In the genomic region with DNA sequence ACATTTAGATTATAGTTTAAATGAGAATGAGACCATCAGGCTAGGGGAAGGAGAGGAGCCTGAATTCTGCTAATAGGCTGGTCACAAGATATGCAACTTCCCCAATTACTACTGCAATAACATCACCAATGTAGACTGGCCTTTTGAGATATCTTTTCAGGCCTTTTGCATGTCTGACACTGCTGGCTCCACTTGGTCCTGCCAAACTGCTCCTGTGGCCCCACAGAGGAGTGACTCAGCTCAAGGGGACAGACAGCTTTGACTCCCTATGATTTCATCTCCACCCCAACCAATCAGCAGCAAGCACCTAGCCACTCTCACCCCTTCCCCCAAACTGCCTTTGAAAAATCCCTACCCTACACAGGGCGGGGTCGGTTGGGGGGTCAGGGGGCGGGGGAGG, we compare ENCODE assay signal across 9 cellular contexts. TPM values are rescaled to one million over a fixed set of nuclear protein-coding genes. Genes with fewer than 3 reads are reported as not detected.
DNase-seq lines count a peak whose midpoint lies in the region; ATAC-seq and TF ChIP-seq lines count a peak whose summit lies in the region.
"Had no signal": no experiment of that assay in that cellular context is flagged by ENCODE, and none has a peak within 500 bp of the region (broad histone marks: within the 10 kb centered on the region; RNA-seq: fewer than 3 reads in every experiment).

No MANE protein-coding gene starts in this region.

- peaks cover 81% of the 10 kb centered on the region for H3K4me1 Mint-ChIP-seq in CD8-positive, alpha-beta T cell (ENCODE audit: low read depth)
- peaks cover 81% of the 10 kb centered on the region for H3K4me1 Mint-ChIP-seq in activated CD4-positive, alpha-beta memory T cell treated with anti-CD3 and anti-CD28 coated beads, Interleukin-2, amount 10 ng/mL, durations not matched to agents 7 days and 5 days
- peaks cover 22% of the 10 kb centered on the region for H3K4me1 Mint-ChIP-seq in memory B cell

- no peak for TF ChIP-seq CTCF in CD8-positive, alpha-beta T cell (IDR thresholded peaks at IDR 0.05)

- no peaks in the 10 kb centered on the region for H3K9me3 ChIP-seq in CD8-positive, alpha-beta T cell (ENCODE audit: low read length)
- H3K9me3 ChIP-seq in Karpas-422 (ENCODE audit: low read length), result no peaks in the 10 kb centered on the region

- H3K27ac Mint-ChIP-seq in CD8-positive, alpha-beta T cell, result peak overlapping the region; percentile 93
- H3K27ac Mint-ChIP-seq in activated CD4-positive, alpha-beta memory T cell treated with anti-CD3 and anti-CD28 coated beads, Interleukin-2, amount 10 ng/mL, durations not matched to agents 7 days and 5 days, result peak overlapping the region; percentile 96
- H3K27ac Mint-ChIP-seq in memory B cell, result peak overlapping the region; percentile 62

- H3K9me3 Mint-ChIP-seq in CD8-positive, alpha-beta T cell, result no peaks in the 10 kb centered on the region
- H3K9me3 Mint-ChIP-seq in activated CD4-positive, alpha-beta memory T cell treated with anti-CD3 and anti-CD28 coated beads, Interleukin-2, amount 10 ng/mL, durations not matched to agents 7 days and 5 days, result no peaks in the 10 kb centered on the region
- H3K9me3 Mint-ChIP-seq in memory B cell, result no peaks in the 10 kb centered on the region

- no peaks in the 10 kb centered on the region for H3K27me3 Mint-ChIP-seq in CD8-positive, alpha-beta T cell (ENCODE audit: low read depth)
- H3K27me3 Mint-ChIP-seq in activated CD4-positive, alpha-beta memory T cell treated with anti-CD3 and anti-CD28 coated beads, Interleukin-2, amount 10 ng/mL, durations not matched to agents 7 days and 5 days, result no peaks in the 10 kb centered on the region
- H3K27me3 Mint-ChIP-seq in memory B cell, result no peaks in the 10 kb centered on the region

- peaks cover 7% of the 10 kb centered on the region for H3K36me3 Mint-ChIP-seq in CD8-positive, alpha-beta T cell
- H3K36me3 Mint-ChIP-seq in activated CD4-positive, alpha-beta memory T cell treated with anti-CD3 and anti-CD28 coated beads, Interleukin-2, amount 10 ng/mL, durations not matched to agents 7 days and 5 days (ENCODE audit: low read depth), result peaks cover 38% of the 10 kb centered on the region
- no peaks in the 10 kb centered on the region for H3K36me3 Mint-ChIP-seq in memory B cell

- DNase-seq in CD8-positive, alpha-beta T cell, result peak in 1 of 7 experiments; percentile 22
- DNase-seq in Karpas-422 (peak; percentile 46), memory B cell (ENCODE audit: low spot score in 2 of 2) (no peak), glomerular visceral epithelial cell (ENCODE audit: extremely low spot score) (no peak), GOT3 (lab: John Stamatoyannopoulos, UW) (no peak)
- peak; percentile 59 for DNase-seq in activated CD4-positive, alpha-beta memory T cell treated with anti-CD3 and anti-CD28 coated beads, Interleukin-2, amount 10 ng/mL, durations not matched to agents 7 days and 5 days
- DNase-seq: T1000 had no signal

- H3K79me2 ChIP-seq in Karpas-422 (ENCODE audit: low read length), result no peaks in the 10 kb centered on the region

- no peaks in the 10 kb centered on the region for H3K27me3 ChIP-seq in CD8-positive, alpha-beta T cell (ENCODE audit: insufficient read depth, low read length)
- no peaks in the 10 kb centered on the region for H3K27me3 ChIP-seq in Karpas-422 (ENCODE audit: low read length)

- H3K4me3 Mint-ChIP-seq in CD8-positive, alpha-beta T cell, result peak overlapping the region; percentile 68
- peak overlapping the region; percentile 74 for H3K4me3 Mint-ChIP-seq in activated CD4-positive, alpha-beta memory T cell treated with anti-CD3 and anti-CD28 coated beads, Interleukin-2, amount 10 ng/mL, durations not matched to agents 7 days and 5 days
- H3K4me3 Mint-ChIP-seq in memory B cell, result peak overlapping the region; percentile 15

- intact Hi-C loops in CD8-positive, alpha-beta T cell (cut with DNase I, micrococcal nuclease), result loop anchor here (5.0 to 10.0 kb wide), 2 partner anchors 32 to 170 kb away; a partner anchor contains a TSS

- no peaks in the 10 kb centered on the region for H4K20me1 ChIP-seq in Karpas-422 (ENCODE audit: insufficient read depth, low read depth, low read length)

- H3K27ac ChIP-seq in CD8-positive, alpha-beta T cell (ENCODE audit: low read depth, low read length), result peak overlapping the region; percentile 69
- H3K27ac ChIP-seq in Karpas-422 (ENCODE audit: low read length), result no peak overlapping the region

- POLR2A ChIA-PET in CD8-positive, alpha-beta T cell (lab: Charles Lee), result interaction anchor here (1.4 to 3.2 kb wide), 4 partner anchors 9 to 23 kb away, joined by 3 to 20 read pairs (median 11); a partner anchor contains a TSS
- POLR2A ChIA-PET in activated CD4-positive, alpha-beta memory T cell treated with anti-CD3 and anti-CD28 coated beads, Interleukin-2, amount 10 ng/mL, durations not matched to agents 7 days and 5 days (lab: Charles Lee), result interaction anchor here (0.8 to 10.4 kb wide), 12 partner anchors 9 to 58 kb away, joined by 3 to 516 read pairs (median 7); a partner anchor contains a TSS

- no peak for ATAC-seq in CD8-positive, alpha-beta T cell
- peak; percentile 61 for ATAC-seq in memory B cell (ENCODE audit: low read depth)
- no peak for ATAC-seq in SK-N-SH treated with all-trans-retinoic acid at 6 μM for 48 hours
- ATAC-seq in GM18519 (IDR thresholded peaks at IDR 0.05; ENCODE audit: low FRiP score, unreplicated experiment), result no peak

- no peak overlapping the region for H3K4me3 ChIP-seq in CD8-positive, alpha-beta T cell (ENCODE audit: low read depth, low read length)
- H3K4me3 ChIP-seq in Karpas-422 (ENCODE audit: low read length), result no peak overlapping the region

- no peaks in the 10 kb centered on the region for H3K9me2 ChIP-seq in Karpas-422 (replicated peaks; ENCODE audit: insufficient read depth, low read length)

- no peaks in the 10 kb centered on the region for H3K36me3 ChIP-seq in CD8-positive, alpha-beta T cell (ENCODE audit: insufficient read depth, low read length)
- no peaks in the 10 kb centered on the region for H3K36me3 ChIP-seq in Karpas-422 (ENCODE audit: insufficient read depth, low read length)

- no peak overlapping the region for H2AFZ ChIP-seq in Karpas-422 (ENCODE audit: low read length)

- H3K9ac ChIP-seq in Karpas-422 (ENCODE audit: low read length), result no peak overlapping the region

- H3K4me1 ChIP-seq in CD8-positive, alpha-beta T cell (ENCODE audit: insufficient read depth, low read length), result peaks cover 48% of the 10 kb centered on the region
- peaks cover 13% of the 10 kb centered on the region for H3K4me1 ChIP-seq in Karpas-422 (ENCODE audit: low read length)

- CTCF ChIA-PET in CD8-positive, alpha-beta T cell (lab: Charles Lee), result interaction anchor here (0.8 to 3.7 kb wide), 6 partner anchors 9 to 151 kb away, joined by 3 to 14 read pairs (median 9); no protein-coding TSS in a partner anchor
- CTCF ChIA-PET in activated CD4-positive, alpha-beta memory T cell treated with anti-CD3 and anti-CD28 coated beads, Interleukin-2, amount 10 ng/mL, durations not matched to agents 7 days and 5 days (lab: Charles Lee), result interaction anchor here (0.8 to 4.5 kb wide), 6 partner anchors 8 to 59 kb away, joined by 3 to 23 read pairs (median 4); no protein-coding TSS in a partner anchor

- H3K4me2 ChIP-seq in Karpas-422 (ENCODE audit: low read depth, low read length, poor library complexity, severe bottlenecking), result no peak overlapping the region

TF ChIP-seq in SK-N-SH treated with all-trans-retinoic acid at 6 μM for 48 hours, 23 proteins besides CTCF, POLR2A, EP300 and RAD21 (continues in another document):
- TF ChIP-seq SNAI2 (CRISPR knock-in tag; IDR thresholded peaks at IDR 0.05) (no peak), TCF4 (CRISPR knock-in tag; IDR thresholded peaks at IDR 0.05; ENCODE audit: borderline replicate concordance) (no peak), BACH2 (CRISPR knock-in tag; IDR thresholded peaks at IDR 0.05; ENCODE audit: borderline replicate concordance) (no peak), CSDC2 (CRISPR knock-in tag; IDR thresholded peaks at IDR 0.05) (no peak)
- TF ChIP-seq, protein P1, sequence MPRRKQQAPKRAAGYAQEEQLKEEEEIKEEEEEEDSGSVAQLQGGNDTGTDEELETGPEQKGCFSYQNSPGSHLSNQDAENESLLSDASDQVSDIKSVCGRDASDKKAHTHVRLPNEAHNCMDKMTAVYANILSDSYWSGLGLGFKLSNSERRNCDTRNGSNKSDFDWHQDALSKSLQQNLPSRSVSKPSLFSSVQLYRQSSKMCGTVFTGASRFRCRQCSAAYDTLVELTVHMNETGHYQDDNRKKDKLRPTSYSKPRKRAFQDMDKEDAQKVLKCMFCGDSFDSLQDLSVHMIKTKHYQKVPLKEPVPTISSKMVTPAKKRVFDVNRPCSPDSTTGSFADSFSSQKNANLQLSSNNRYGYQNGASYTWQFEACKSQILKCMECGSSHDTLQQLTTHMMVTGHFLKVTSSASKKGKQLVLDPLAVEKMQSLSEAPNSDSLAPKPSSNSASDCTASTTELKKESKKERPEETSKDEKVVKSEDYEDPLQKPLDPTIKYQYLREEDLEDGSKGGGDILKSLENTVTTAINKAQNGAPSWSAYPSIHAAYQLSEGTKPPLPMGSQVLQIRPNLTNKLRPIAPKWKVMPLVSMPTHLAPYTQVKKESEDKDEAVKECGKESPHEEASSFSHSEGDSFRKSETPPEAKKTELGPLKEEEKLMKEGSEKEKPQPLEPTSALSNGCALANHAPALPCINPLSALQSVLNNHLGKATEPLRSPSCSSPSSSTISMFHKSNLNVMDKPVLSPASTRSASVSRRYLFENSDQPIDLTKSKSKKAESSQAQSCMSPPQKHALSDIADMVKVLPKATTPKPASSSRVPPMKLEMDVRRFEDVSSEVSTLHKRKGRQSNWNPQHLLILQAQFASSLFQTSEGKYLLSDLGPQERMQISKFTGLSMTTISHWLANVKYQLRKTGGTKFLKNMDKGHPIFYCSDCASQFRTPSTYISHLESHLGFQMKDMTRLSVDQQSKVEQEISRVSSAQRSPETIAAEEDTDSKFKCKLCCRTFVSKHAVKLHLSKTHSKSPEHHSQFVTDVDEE (CRISPR knock-in tag; IDR thresholded peaks at IDR 0.05), result no peak
- TF ChIP-seq, protein P2, sequence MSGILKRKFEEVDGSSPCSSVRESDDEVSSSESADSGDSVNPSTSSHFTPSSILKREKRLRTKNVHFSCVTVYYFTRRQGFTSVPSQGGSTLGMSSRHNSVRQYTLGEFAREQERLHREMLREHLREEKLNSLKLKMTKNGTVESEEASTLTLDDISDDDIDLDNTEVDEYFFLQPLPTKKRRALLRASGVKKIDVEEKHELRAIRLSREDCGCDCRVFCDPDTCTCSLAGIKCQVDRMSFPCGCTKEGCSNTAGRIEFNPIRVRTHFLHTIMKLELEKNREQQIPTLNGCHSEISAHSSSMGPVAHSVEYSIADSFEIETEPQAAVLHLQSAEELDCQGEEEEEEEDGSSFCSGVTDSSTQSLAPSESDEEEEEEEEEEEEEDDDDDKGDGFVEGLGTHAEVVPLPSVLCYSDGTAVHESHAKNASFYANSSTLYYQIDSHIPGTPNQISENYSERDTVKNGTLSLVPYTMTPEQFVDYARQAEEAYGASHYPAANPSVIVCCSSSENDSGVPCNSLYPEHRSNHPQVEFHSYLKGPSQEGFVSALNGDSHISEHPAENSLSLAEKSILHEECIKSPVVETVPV (CRISPR knock-in tag; IDR thresholded peaks at IDR 0.05), result no peak

RNA-seq across cellular contexts. Expression of a gene that starts 22.8 kb away (rescaled TPM):
- 10 to 100 TPM; 32.1 to 34.4 TPM for total RNA-seq in CD8-positive, alpha-beta T cell
- 0.40 and 0.63 TPM in 2 replicates for total RNA-seq in Karpas-422 (2014; rRNA removed; shearing (Covaris generic); ENCODE audit: low replicate concordance)
- 100 to 1,000 TPM; 102 to 106 TPM for total RNA-seq in activated CD4-positive, alpha-beta memory T cell treated with anti-CD3 and anti-CD28 coated beads, Interleukin-2, amount 10 ng/mL, durations not matched to agents 7 days and 5 days

Comparison
In these comparisons a context has a peak if more than half of its experiments do, and no peak if none do; other contexts are left out.
1. DNase-seq: peak in Karpas-422 (single experiment) and activated CD4-positive, alpha-beta memory T cell treated with anti-CD3 and anti-CD28 coated beads, Interleukin-2, amount 10 ng/mL, durations not matched to agents 7 days and 5 days (single experiment); none in memory B cell (0 of 2), glomerular visceral epithelial cell (single experiment) and GOT3 (single experiment).
2. H3K4me3 Mint-ChIP-seq: peak in every context shown above with its lines; median percentile 74 in activated CD4-positive, alpha-beta memory T cell treated with anti-CD3 and anti-CD28 coated beads, Interleukin-2, amount 10 ng/mL, durations not matched to agents 7 days and 5 days; 68 in CD8-positive, alpha-beta T cell; 15 in memory B cell.
3. RNA of a gene that starts 22.8 kb away (total RNA-seq): 102 to 106 TPM in activated CD4-positive, alpha-beta memory T cell treated with anti-CD3 and anti-CD28 coated beads, Interleukin-2, amount 10 ng/mL, durations not matched to agents 7 days and 5 days and 32.1 to 34.4 TPM in CD8-positive, alpha-beta T cell; 0.40 to 0.63 TPM in Karpas-422; every median in the first group is over 10 times any median in the second.
4. Peak in every context shown above with its lines, with median percentiles within 50 percentile points of each other: H3K27ac Mint-ChIP-seq.